24 cellular contexts compared by ENCODE assay signal in genomic region chr1:211959221-211959620, GRCh38.
DNase-seq lines count a peak whose midpoint lies in the region; ATAC-seq, FAIRE-seq and TF ChIP-seq lines count a peak whose summit lies in the region.
"Had no signal": no experiment of that assay in that cellular context is flagged by ENCODE, and none has a peak within 500 bp of the region (broad histone marks: within the 10 kb centered on the region; RNA-seq: fewer than 3 reads in every experiment).

No MANE protein-coding gene starts in this region.

- CTCF ChIA-PET in HepG2 (lab: Yijun Ruan, JAX; ENCODE audit: low intra/inter-chr PET ratio, low total read pairs) = no interaction called here
- CTCF ChIA-PET in activated CD8-positive, alpha-beta T cell treated with anti-CD3 and anti-CD28 coated beads, Interleukin-2, amount 10 ng/mL, durations not matched to agents 7 days and 5 days (lab: Charles Lee) = no interaction called here

- no peak for TF ChIP-seq POLR2A in HepG2 (IDR thresholded peaks at IDR 0.05; ENCODE audit: insufficient read depth in 1 of 2, low read depth in 2 of 2, low read length in 2 of 2)
- TF ChIP-seq POLR2A in right lobe of liver (IDR thresholded peaks at IDR 0.05) = no peak

- no peaks in the 10 kb centered on the region for H4K20me1 ChIP-seq in HepG2 (ENCODE audit: insufficient read depth, low read length)
- H4K20me1 ChIP-seq in osteoblast (ENCODE audit: insufficient read depth, low read length) = no peaks in the 10 kb centered on the region
- H4K20me1 ChIP-seq: BLaER1 had no signal

- no peak for TF ChIP-seq RAD21 in HepG2 (CRISPR knock-in tag; IDR thresholded peaks at IDR 0.05)

- H3K27me3 ChIP-seq in HepG2 (ENCODE audit: control insufficient read depth in 1 of 2, insufficient read depth in 2 of 2, low read length in 2 of 2) = no peaks in the 10 kb centered on the region
- H3K27me3 ChIP-seq in right lobe of liver = no peaks in the 10 kb centered on the region
- no peaks in the 10 kb centered on the region for H3K27me3 ChIP-seq in mesenchymal stem cell (ENCODE audit: control insufficient read depth in 1 of 2, insufficient read depth in 1 of 2, low read length in 2 of 2)
- H3K27me3 ChIP-seq in osteoblast (ENCODE audit: insufficient read depth, low read length) = no peaks in the 10 kb centered on the region
- H3K27me3 ChIP-seq: BLaER1 had no signal

- no peaks in the 10 kb centered on the region for H3K4me1 ChIP-seq in HepG2 (ENCODE audit: insufficient read depth, low read length)
- no peaks in the 10 kb centered on the region for H3K4me1 ChIP-seq in right lobe of liver
- H3K4me1 ChIP-seq in mesenchymal stem cell (ENCODE audit: control insufficient read depth, insufficient read depth, low read depth, low read length) = no peaks in the 10 kb centered on the region
- H3K4me1 ChIP-seq in osteoblast (ENCODE audit: insufficient read depth, low read length) = no peaks in the 10 kb centered on the region
- H3K4me1 ChIP-seq: BLaER1, Caco-2 had no signal

- H3K4ac ChIP-seq in mesenchymal stem cell (ENCODE audit: low read depth in 1 of 2, low read length in 2 of 2) = no peak overlapping the region

- H2AK5ac ChIP-seq in mesenchymal stem cell (ENCODE audit: low read length, severe bottlenecking) = no peak overlapping the region

- no peak overlapping the region for H3K18ac ChIP-seq in mesenchymal stem cell (ENCODE audit: low read depth in 1 of 2, low read length in 2 of 2)

- no peak for TF ChIP-seq CTCF in HepG2 (CRISPR knock-in tag; IDR thresholded peaks at IDR 0.05)
- no peak for TF ChIP-seq CTCF in right lobe of liver (IDR thresholded peaks at IDR 0.05)
- no peak for TF ChIP-seq CTCF in osteoblast (IDR thresholded peaks at IDR 0.05; ENCODE audit: extremely low read depth, low read depth, low read length)

- DNase-seq in HepG2 (ENCODE audit: low spot score) = no peak
- no peak for DNase-seq in right lobe of liver
- no peak for DNase-seq in mesenchymal stem cell
- DNase-seq in osteoblast (ENCODE audit: insufficient read length, low spot score, missing footprints) = peak; percentile 55
- no peak for DNase-seq in activated effector memory CD4-positive, alpha-beta T cell treated with anti-CD3 and anti-CD28 coated beads, Interleukin-2, amount 50 U/mL, for 16 hours
- no peak for DNase-seq in activated CD8-positive, alpha-beta T cell treated with anti-CD3 and anti-CD28 coated beads, Interleukin-2, amount 10 ng/mL, durations not matched to agents 7 days and 5 days
- DNase-seq: Caco-2; CD4-positive, CD25-positive, alpha-beta regulatory T cell; CD8-positive, alpha-beta T cell; DMS 273 treated with DMSO at 0.1 percent for 48 hours; DMS79; EL; GDM1; GM23248; HFFc6 had no signal

- peak overlapping the region; percentile 17 for H4K8ac ChIP-seq in mesenchymal stem cell (ENCODE audit: low read length)

- H2AFZ ChIP-seq in HepG2 (ENCODE audit: low read length) (no peak overlapping the region), mesenchymal stem cell (ENCODE audit: low read depth, low read length) (no peak overlapping the region), osteoblast (ENCODE audit: low read length) (no peak overlapping the region)
- H2AFZ ChIP-seq: GM23248 had no signal

- H4K91ac ChIP-seq in mesenchymal stem cell (ENCODE audit: low read length) = peak overlapping the region; percentile 43

- no peak for FAIRE-seq in HepG2 (lab: Jason Lieb, UNC)
- FAIRE-seq: A204.1, D721Med, GM12878, GM19239 had no signal

- ATAC-seq in HepG2 (no peak), right lobe of liver (no peak)
- ATAC-seq in activated CD8-positive, alpha-beta T cell treated with anti-CD3 and anti-CD28 coated beads, Interleukin-2, amount 10 ng/mL, durations not matched to agents 7 days and 5 days = no peak
- ATAC-seq: CD8-positive, alpha-beta T cell; GM12878 had no signal

- H3K27ac Mint-ChIP-seq in activated CD8-positive, alpha-beta T cell treated with anti-CD3 and anti-CD28 coated beads, Interleukin-2, amount 10 ng/mL, durations not matched to agents 7 days and 5 days = no peak overlapping the region
- H3K27ac Mint-ChIP-seq: B cell; CD4-positive, CD25-positive, alpha-beta regulatory T cell; CD8-positive, alpha-beta T cell; HFFc6 had no signal

- POLR2A ChIA-PET in HepG2 (lab: Yijun Ruan, JAX) = no interaction called here
- POLR2A ChIA-PET in activated CD8-positive, alpha-beta T cell treated with anti-CD3 and anti-CD28 coated beads, Interleukin-2, amount 10 ng/mL, durations not matched to agents 7 days and 5 days (lab: Charles Lee) = no interaction called here

- 100% methylated on average over 3 of the region's 8 CpGs for WGBS in HepG2 (ENCODE audit: low lambda C conversion rate)
- 100% methylated on average over 1 of the region's 8 CpGs for WGBS in right lobe of liver (ENCODE audit: insufficient coverage, low coverage, low lambda C conversion rate, missing lambda C conversion rate)
- 99% methylated on average over 8 of the region's 8 CpGs for WGBS in mesenchymal stem cell

- H3K27ac ChIP-seq in HepG2 (ENCODE audit: extremely low read length, insufficient read depth, low read length) (no peak overlapping the region), right lobe of liver (no peak overlapping the region), mesenchymal stem cell (ENCODE audit: low read length, poor library complexity, severe bottlenecking) (no peak overlapping the region), osteoblast (ENCODE audit: low read depth, low read length) (no peak overlapping the region)
- H3K27ac ChIP-seq: 22Rv1, BLaER1, C4-2B, GM23248 had no signal

- intact Hi-C loops in HepG2 (cut with micrococcal nuclease; ENCODE audit: unreplicated experiment) (no loop called here), right lobe of liver (cut with DNase I) (no loop called here)

- in situ Hi-C loops in HepG2 (cut with HindIII; ENCODE audit: extremely low pct_ligation_motif_present, low pct_unique_long_range_greater_than_20kb) = no loop called here

- H3K4me3 ChIP-seq in HepG2 (replicated peaks in 1 of 3; ENCODE audit: insufficient read depth in 1 of 3, low read depth in 2 of 3, low read length in 3 of 3) = no peak overlapping the region
- H3K4me3 ChIP-seq in right lobe of liver = no peak overlapping the region
- no peak overlapping the region for H3K4me3 ChIP-seq in mesenchymal stem cell (ENCODE audit: insufficient read depth in 1 of 2, low read depth in 1 of 2, low read length in 2 of 2)
- H3K4me3 ChIP-seq in osteoblast (ENCODE audit: insufficient read depth, low read length) = no peak overlapping the region
- H3K4me3 ChIP-seq: BLaER1, GM12878, GM23248, HAP-1 had no signal

- H2BK5ac ChIP-seq in mesenchymal stem cell (ENCODE audit: low read depth, low read length, poor library complexity, severe bottlenecking) = no peak overlapping the region

- no peak overlapping the region for H2BK12ac ChIP-seq in mesenchymal stem cell (ENCODE audit: low read length in 2 of 2)

- no peak overlapping the region for H3K4me2 ChIP-seq in HepG2 (ENCODE audit: low read depth, low read length)
- no peak overlapping the region for H3K4me2 ChIP-seq in mesenchymal stem cell (ENCODE audit: low read length, poor library complexity, severe bottlenecking)
- no peak overlapping the region for H3K4me2 ChIP-seq in osteoblast (ENCODE audit: insufficient read depth, low read length)
- H3K4me2 ChIP-seq: BLaER1 had no signal

- TF ChIP-seq EP300 in HepG2 (IDR thresholded peaks at IDR 0.05; ENCODE audit: low read depth in 2 of 2, low read length in 2 of 2) (no peak), HepG2 (CRISPR knock-in tag; IDR thresholded peaks at IDR 0.05; ENCODE audit: borderline replicate concordance) (no peak)

- no peak overlapping the region for H3K4me3 Mint-ChIP-seq in activated CD8-positive, alpha-beta T cell treated with anti-CD3 and anti-CD28 coated beads, Interleukin-2, amount 10 ng/mL, durations not matched to agents 7 days and 5 days
- H3K4me3 Mint-ChIP-seq: B cell; CD4-positive, CD25-positive, alpha-beta regulatory T cell; CD8-positive, alpha-beta T cell; HFFc6 had no signal

- H2BK120ac ChIP-seq in mesenchymal stem cell (ENCODE audit: low read depth, low read length) = no peak overlapping the region

- H3K9ac ChIP-seq in HepG2 (ENCODE audit: insufficient read depth, low read depth, low read length) (no peak overlapping the region), mesenchymal stem cell (ENCODE audit: low read length) (no peak overlapping the region)
- H3K9ac ChIP-seq: BLaER1, GM23248 had no signal

- no peak overlapping the region for H3K23ac ChIP-seq in mesenchymal stem cell (ENCODE audit: low read length in 2 of 2)

- H3K9me3 Mint-ChIP-seq in activated CD8-positive, alpha-beta T cell treated with anti-CD3 and anti-CD28 coated beads, Interleukin-2, amount 10 ng/mL, durations not matched to agents 7 days and 5 days (ENCODE audit: insufficient read depth) = no peaks in the 10 kb centered on the region
- H3K9me3 Mint-ChIP-seq: HFFc6 had no signal

- peaks cover 74% of the 10 kb centered on the region for H3K36me3 Mint-ChIP-seq in activated CD8-positive, alpha-beta T cell treated with anti-CD3 and anti-CD28 coated beads, Interleukin-2, amount 10 ng/mL, durations not matched to agents 7 days and 5 days (ENCODE audit: low read depth)

- H3K79me2 ChIP-seq in HepG2 (ENCODE audit: insufficient read depth, low read length) = no peaks in the 10 kb centered on the region
- H3K79me2 ChIP-seq in osteoblast (ENCODE audit: insufficient read depth, low read length) = no peaks in the 10 kb centered on the region

- H3K36me3 ChIP-seq in HepG2 (replicated peaks in 1 of 2; ENCODE audit: control insufficient read depth in 1 of 2, insufficient read depth in 2 of 2, low read length in 2 of 2) (peaks cover 3 to 23% of the 10 kb centered on the region in 2 experiments; a peak in 4 of 5 replicates), right lobe of liver (peaks cover 0 to 4% (median 0%) of the 10 kb centered on the region in 4 donors), mesenchymal stem cell (ENCODE audit: control insufficient read depth in 1 of 2, insufficient read depth in 2 of 2, low read depth in 1 of 2, low read length in 2 of 2) (peaks cover 14 to 22% of the 10 kb centered on the region in 2 experiments), osteoblast (ENCODE audit: insufficient read depth, low read length) (peaks cover 4% of the 10 kb centered on the region)

- peak overlapping the region in 1 of 2 experiments; percentile 9 for H3K14ac ChIP-seq in mesenchymal stem cell (ENCODE audit: low read length in 2 of 2)

- H3K27me3 Mint-ChIP-seq in activated CD8-positive, alpha-beta T cell treated with anti-CD3 and anti-CD28 coated beads, Interleukin-2, amount 10 ng/mL, durations not matched to agents 7 days and 5 days (ENCODE audit: low read depth) = no peaks in the 10 kb centered on the region
- H3K27me3 Mint-ChIP-seq: B cell; CD4-positive, CD25-positive, alpha-beta regulatory T cell had no signal

- H2BK15ac ChIP-seq in mesenchymal stem cell (ENCODE audit: low read depth, poor library complexity, severe bottlenecking) = no peak overlapping the region

- H3K79me1 ChIP-seq in mesenchymal stem cell (replicated peaks; ENCODE audit: low read length, poor library complexity, severe bottlenecking) = peaks cover 4% of the 10 kb centered on the region

- no TSS peak for BruUV-seq in HepG2 (replicated peaks; lab: Mats Ljungman, UMichigan)

- no peaks in the 10 kb centered on the region for H3K4me1 Mint-ChIP-seq in activated CD8-positive, alpha-beta T cell treated with anti-CD3 and anti-CD28 coated beads, Interleukin-2, amount 10 ng/mL, durations not matched to agents 7 days and 5 days (ENCODE audit: low read depth)
- H3K4me1 Mint-ChIP-seq: B cell had no signal

- H3K9me3 ChIP-seq in HepG2 (ENCODE audit: low read length) = no peaks in the 10 kb centered on the region
- no peaks in the 10 kb centered on the region for H3K9me3 ChIP-seq in right lobe of liver
- no peaks in the 10 kb centered on the region for H3K9me3 ChIP-seq in mesenchymal stem cell (ENCODE audit: control insufficient read depth, low read length)
- no peaks in the 10 kb centered on the region for H3K9me3 ChIP-seq in osteoblast (ENCODE audit: low read depth, low read length)
- H3K9me3 ChIP-seq: Caco-2, HAP-1 had no signal
